ENCODE assay signal across 9 cellular contexts in the genomic region with DNA sequence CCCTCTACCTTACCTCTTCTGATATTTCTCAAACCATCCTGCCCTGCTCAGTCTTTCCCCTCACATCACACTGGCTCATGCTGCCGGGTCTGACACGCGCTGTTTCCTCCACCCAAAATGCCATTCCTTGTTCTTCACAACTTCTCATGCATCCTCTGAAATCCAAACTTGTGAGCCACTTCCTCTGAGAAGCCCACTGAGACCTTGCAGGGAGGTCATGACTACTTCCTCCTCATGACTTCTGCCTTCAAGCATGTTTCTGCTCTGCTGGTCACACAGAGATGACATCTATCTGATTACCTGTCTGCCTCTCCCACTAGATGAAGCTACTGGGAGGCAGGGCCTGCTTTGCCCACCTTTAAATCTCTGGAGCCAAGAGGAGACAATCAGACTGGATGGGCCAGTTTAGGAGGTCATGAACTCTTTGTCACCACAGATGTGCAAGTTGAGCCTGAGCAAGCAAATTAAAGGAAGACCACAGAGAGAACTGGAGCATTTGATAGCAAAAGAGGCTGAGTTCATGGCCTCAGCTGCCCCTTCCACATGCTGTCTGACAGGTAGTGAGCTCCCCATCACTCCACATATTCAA.
A peak's percentile ranks its signal among the peaks of the same experiment; 100 is the strongest.
DNase-seq lines count a peak whose midpoint lies in the region; ATAC-seq and TF ChIP-seq lines count a peak whose summit lies in the region.
"Had no signal": no experiment of that assay in that cellular context is flagged by ENCODE, and none has a peak within 500 bp of the region (broad histone marks: within the 10 kb centered on the region; RNA-seq: fewer than 3 reads in every experiment).

No MANE protein-coding gene starts in this region.

- no peak for TF ChIP-seq CTCF in epithelial cell of esophagus (IDR thresholded peaks at IDR 0.05; ENCODE audit: insufficient read depth, low read depth, low read length, missing control alignments)

- no peaks in the 10 kb centered on the region for H3K27me3 Mint-ChIP-seq in stimulated activated memory B cell treated with anti-CD40 and anti-IgM and Interleukin-4, amounts not matched to agents 10 μg/mL and 1 μg/mL and 100 μg/mL, for 72 hours
- H3K27me3 Mint-ChIP-seq in naive thymus-derived CD8-positive, alpha-beta T cell: peaks cover 0 to 2% (median 0%) of the 10 kb centered on the region in 5 donors

- peak overlapping the region; percentile 20 for H3K27ac Mint-ChIP-seq in stimulated activated memory B cell treated with anti-CD40 and anti-IgM and Interleukin-4, amounts not matched to agents 10 μg/mL and 1 μg/mL and 100 μg/mL, for 72 hours
- no peak overlapping the region for H3K27ac Mint-ChIP-seq in naive thymus-derived CD8-positive, alpha-beta T cell
- H3K27ac Mint-ChIP-seq: T-helper 2 cell treated with Interferon-gamma antibody and Interleukin-4, amounts not matched to agents 5 μg/mL and 100 μg/mL, for 36 hours had no signal

- no peak overlapping the region for H3K4me3 ChIP-seq in epithelial cell of esophagus (ENCODE audit: low read length)

- ATAC-seq in stimulated activated memory B cell treated with anti-CD40 and anti-IgM and Interleukin-4, amounts not matched to agents 10 μg/mL and 1 μg/mL and 100 μg/mL, for 72 hours: peak; percentile 87
- ATAC-seq in naive thymus-derived CD8-positive, alpha-beta T cell: no peak

- DNase-seq in SIG-M5 treated with dmso at 0.1 percent for 504 hours (lab: John Stamatoyannopoulos, UW; ENCODE audit: unreplicated experiment) (peak; percentile 15), SIG-M5 (lab: John Stamatoyannopoulos, UW) (no peak), NAMALWA (ENCODE audit: low spot score) (peak; percentile 19), epithelial cell of esophagus (ENCODE audit: low read depth) (peak; percentile 60), anterior cingulate cortex (lab: John Stamatoyannopoulos, UW) (no peak)
- no peak for DNase-seq in NK-92 treated with Interleukin-12 subunit alpha and Interleukin-12 subunit beta, amount 100 ng/mL, for 24 hours (lab: John Stamatoyannopoulos, UW)
- no peak for DNase-seq in naive thymus-derived CD8-positive, alpha-beta T cell

- no peaks in the 10 kb centered on the region for H3K36me3 Mint-ChIP-seq in stimulated activated memory B cell treated with anti-CD40 and anti-IgM and Interleukin-4, amounts not matched to agents 10 μg/mL and 1 μg/mL and 100 μg/mL, for 72 hours
- H3K36me3 Mint-ChIP-seq in naive thymus-derived CD8-positive, alpha-beta T cell: no peaks in the 10 kb centered on the region

- H3K4me1 Mint-ChIP-seq in stimulated activated memory B cell treated with anti-CD40 and anti-IgM and Interleukin-4, amounts not matched to agents 10 μg/mL and 1 μg/mL and 100 μg/mL, for 72 hours: peaks cover 38% of the 10 kb centered on the region
- H3K4me1 Mint-ChIP-seq in naive thymus-derived CD8-positive, alpha-beta T cell: peaks cover 0 to 6% (median 2%) of the 10 kb centered on the region in 4 donors

- H3K9me3 Mint-ChIP-seq in stimulated activated memory B cell treated with anti-CD40 and anti-IgM and Interleukin-4, amounts not matched to agents 10 μg/mL and 1 μg/mL and 100 μg/mL, for 72 hours: no peaks in the 10 kb centered on the region
- H3K9me3 Mint-ChIP-seq in naive thymus-derived CD8-positive, alpha-beta T cell: no peaks in the 10 kb centered on the region
- H3K9me3 Mint-ChIP-seq: T-helper 2 cell treated with Interferon-gamma antibody and Interleukin-4, amounts not matched to agents 5 μg/mL and 100 μg/mL, for 36 hours had no signal

- POLR2A ChIA-PET in naive thymus-derived CD8-positive, alpha-beta T cell (lab: Charles Lee): no interaction called here

- no peak overlapping the region for H3K4me3 Mint-ChIP-seq in stimulated activated memory B cell treated with anti-CD40 and anti-IgM and Interleukin-4, amounts not matched to agents 10 μg/mL and 1 μg/mL and 100 μg/mL, for 72 hours
- no peak overlapping the region for H3K4me3 Mint-ChIP-seq in naive thymus-derived CD8-positive, alpha-beta T cell
- H3K4me3 Mint-ChIP-seq: T-helper 2 cell treated with Interferon-gamma antibody and Interleukin-4, amounts not matched to agents 5 μg/mL and 100 μg/mL, for 36 hours had no signal

Comparison
In these comparisons a context has a peak if more than half of its experiments do, and no peak if none do; other contexts are left out.
1. DNase-seq: peak in SIG-M5 treated with dmso at 0.1 percent for 504 hours (single experiment), NAMALWA (single experiment) and epithelial cell of esophagus (single experiment); none in SIG-M5 (single experiment), anterior cingulate cortex (0 of 58), NK-92 treated with Interleukin-12 subunit alpha and Interleukin-12 subunit beta, amount 100 ng/mL, for 24 hours (single experiment) and naive thymus-derived CD8-positive, alpha-beta T cell (0 of 10).